14 cellular contexts compared by ENCODE assay signal in genomic region chr17:34299918-34300600, GRCh38. TPM values are rescaled to one million over a fixed set of nuclear protein-coding genes. Genes with fewer than 3 reads are reported as not detected.
A peak's percentile ranks its signal among the peaks of the same experiment; 100 is the strongest.
DNase-seq lines count a peak whose midpoint lies in the region; ATAC-seq and TF ChIP-seq lines count a peak whose summit lies in the region.
"Had no signal": no experiment of that assay in that cellular context is flagged by ENCODE, and none has a peak within 500 bp of the region (broad histone marks: within the 10 kb centered on the region; RNA-seq: fewer than 3 reads in every experiment).

No MANE protein-coding gene starts in this region.

- H3K14ac ChIP-seq in IMR-90 (replicated peaks; ENCODE audit: low read depth, low read length) = peak overlapping the region; percentile 30; the same call in 1 of the 2 replicates

- H3K9ac ChIP-seq in IMR-90 (ENCODE audit: low read depth, low read length) = no peak overlapping the region
- H3K9ac ChIP-seq in SK-N-SH = no peak overlapping the region
- H3K9ac ChIP-seq in smooth muscle cell (ENCODE audit: low read depth) = no peak overlapping the region

- intact Hi-C loops in IMR-90 (cut with micrococcal nuclease) = loop anchor here (1.0 kb wide), 1 partner anchor 45 kb away; the partner anchor contains the start of gene CCL2

- H3K27me3 ChIP-seq in IMR-90 (ENCODE audit: control insufficient read depth, insufficient read depth, low read length) (no peaks in the 10 kb centered on the region), SK-N-SH (ENCODE audit: insufficient read depth) (no peaks in the 10 kb centered on the region), smooth muscle cell (ENCODE audit: low read depth) (no peaks in the 10 kb centered on the region), gastroesophageal sphincter (no peaks in the 10 kb centered on the region)

- WGBS in IMR-90 (ENCODE audit: extremely low coverage in 2 of 2, insufficient read length in 1 of 2), 2 experiments = 92% methylated on average over 2 of the region's 4 CpGs; no CpG with 5 or more reads in 1 of the 2 experiments
- WGBS in SK-N-SH (ENCODE audit: low lambda C conversion rate) = 67% methylated on average over 4 of the region's 4 CpGs
- WGBS in smooth muscle cell (ENCODE audit: low lambda C conversion rate) = 36% methylated on average over 4 of the region's 4 CpGs
- 60 to 68% methylated on average over 4 of the region's 4 CpGs for WGBS in gastroesophageal sphincter (ENCODE audit: low coverage in 1 of 2), 2 donors

- peak overlapping the region; percentile 96 for H2BK5ac ChIP-seq in IMR-90 (ENCODE audit: low read depth, low read length, poor library complexity, severe bottlenecking)

- no peak overlapping the region for H3K27ac Mint-ChIP-seq in activated naive CD4-positive, alpha-beta T cell treated with anti-CD3 and anti-CD28 coated beads, Interleukin-2, amount 10 ng/mL, durations not matched to agents 7 days and 5 days
- H3K27ac Mint-ChIP-seq: effector memory CD8-positive, alpha-beta T cell had no signal

- H3K4me3 Mint-ChIP-seq in activated naive CD4-positive, alpha-beta T cell treated with anti-CD3 and anti-CD28 coated beads, Interleukin-2, amount 10 ng/mL, durations not matched to agents 7 days and 5 days = no peak overlapping the region
- H3K4me3 Mint-ChIP-seq: effector memory CD8-positive, alpha-beta T cell had no signal

- peaks cover 12% of the 10 kb centered on the region for H3F3A ChIP-seq in SK-N-SH (replicated peaks; ENCODE audit: insufficient read depth)
- peaks cover 10% of the 10 kb centered on the region for H3F3A ChIP-seq in smooth muscle cell (ENCODE audit: low read depth)

- H4K8ac ChIP-seq in IMR-90 (ENCODE audit: low read depth in 2 of 2, low read length in 2 of 2) = peak overlapping the region in 1 of 2 experiments; percentile 77

- H3K9me3 ChIP-seq in IMR-90 (ENCODE audit: control insufficient read depth, insufficient read depth, low read length) (no peaks in the 10 kb centered on the region), SK-N-SH (no peaks in the 10 kb centered on the region), smooth muscle cell (replicated peaks; ENCODE audit: low read depth) (no peaks in the 10 kb centered on the region), gastroesophageal sphincter (no peaks in the 10 kb centered on the region)
- H3K9me3 ChIP-seq: prostate gland had no signal

- H2AK9ac ChIP-seq in IMR-90 (replicated peaks; ENCODE audit: low read depth, low read length, poor library complexity) = no peak overlapping the region

- H4K5ac ChIP-seq in IMR-90 (ENCODE audit: low read depth, low read length) = peak overlapping the region; percentile 22; the same call in 1 of the 2 replicates

- peak overlapping the region; percentile 68 for H3K4ac ChIP-seq in IMR-90 (ENCODE audit: low read depth, low read length)

- H2BK20ac ChIP-seq in IMR-90 (ENCODE audit: low read depth, low read length) = peak overlapping the region; percentile 67

- peak; percentile 79 for ATAC-seq in IMR-90 (ENCODE audit: low read depth)
- ATAC-seq in gastroesophageal sphincter = no peak
- ATAC-seq in HG02852 (IDR thresholded peaks at IDR 0.05; ENCODE audit: unreplicated experiment) = no peak
- ATAC-seq: effector memory CD8-positive, alpha-beta T cell had no signal

- TF ChIP-seq RAD21 in IMR-90 (IDR thresholded peaks at IDR 0.05; ENCODE audit: low read length) (no peak), SK-N-SH (IDR thresholded peaks at IDR 0.05; ENCODE audit: low read length) (no peak)

- peak overlapping the region; percentile 49; the same call in 1 of the 2 replicates for H3K4me2 ChIP-seq in IMR-90 (ENCODE audit: low read depth, low read length)
- H3K4me2 ChIP-seq in SK-N-SH = peak overlapping the region; percentile 8; the same call in 1 of the 2 replicates
- H3K4me2 ChIP-seq in smooth muscle cell = peak overlapping the region; percentile 5

- no peak overlapping the region; the same call in 2 of the 3 replicates for H2BK15ac ChIP-seq in IMR-90 (ENCODE audit: low read depth, low read length)

- no peak for TF ChIP-seq EP300 in SK-N-SH (IDR thresholded peaks at IDR 0.05; ENCODE audit: borderline replicate concordance in 1 of 2, low read depth in 1 of 2, low read length in 1 of 2)
- no peak for TF ChIP-seq EP300 in gastroesophageal sphincter (IDR thresholded peaks at IDR 0.05)

- H2BK120ac ChIP-seq in IMR-90 (ENCODE audit: low read depth, low read length) = peak overlapping the region; percentile 89

- no TSS peak for BruUV-seq in IMR-90 (replicated peaks; lab: Mats Ljungman, UMichigan)

- H3K9me2 ChIP-seq in SK-N-SH = no peaks in the 10 kb centered on the region

- CTCF ChIA-PET in IMR-90 (lab: Yijun Ruan, JAX) = interaction anchor here (1.0 to 2.4 kb wide), 5 partner anchors 24 to 99 kb away, joined by 3 to 9 read pairs (median 4); no protein-coding TSS in a partner anchor
- CTCF ChIA-PET in SK-N-SH (lab: Yijun Ruan, JAX) = interaction anchor here (0.7 to 1.2 kb wide), 2 partner anchors 61 to 100 kb away, joined by 3 to 4 read pairs; no protein-coding TSS in a partner anchor
- CTCF ChIA-PET in activated naive CD4-positive, alpha-beta T cell treated with anti-CD3 and anti-CD28 coated beads, Interleukin-2, amount 10 ng/mL, durations not matched to agents 7 days and 5 days (lab: Charles Lee) = interaction anchor here (5.4 kb wide), 1 partner anchor 61 kb away, joined by 26 read pairs; no protein-coding TSS in a partner anchor

- DNase-seq in IMR-90 (peak; percentile 84), SK-N-SH (no peak), fibroblast of peridontal ligament (ENCODE audit: extremely low read depth) (peak; percentile 43), smooth muscle cell (lab: John Stamatoyannopoulos, UW; ENCODE audit: unreplicated experiment) (no peak)
- DNase-seq in activated naive CD4-positive, alpha-beta T cell treated with anti-CD3 and anti-CD28 coated beads, Interleukin-2, amount 10 ng/mL, durations not matched to agents 7 days and 5 days = no peak
- DNase-seq: activated T-cell treated with anti-CD3 and anti-CD28 coated beads for 4 hours; amniotic stem cell; Calu3; effector memory CD8-positive, alpha-beta T cell; NCI-H345 had no signal

- in situ Hi-C loops in IMR-90 (cut with MboI; ENCODE audit: low sequenced_read_pairs) = no loop called here

- no peaks in the 10 kb centered on the region for H3K79me2 ChIP-seq in SK-N-SH (ENCODE audit: insufficient read depth)
- H3K79me2 ChIP-seq in smooth muscle cell (ENCODE audit: low read depth) = no peaks in the 10 kb centered on the region

- H3K79me1 ChIP-seq in IMR-90 (ENCODE audit: low read depth in 1 of 2, low read length in 2 of 2) = no peaks in the 10 kb centered on the region

- peaks cover 14% of the 10 kb centered on the region for H3K9me1 ChIP-seq in IMR-90 (ENCODE audit: insufficient read depth, low read length)

- no peak overlapping the region for H2AK5ac ChIP-seq in IMR-90 (ENCODE audit: low read depth, low read length)

- H2AFZ ChIP-seq in IMR-90 (replicated peaks; ENCODE audit: low read length, poor library complexity) (no peak overlapping the region), SK-N-SH (ENCODE audit: low read depth) (no peak overlapping the region), smooth muscle cell (ENCODE audit: low read depth) (no peak overlapping the region)

- peaks cover 3% of the 10 kb centered on the region for H3K9me3 Mint-ChIP-seq in activated naive CD4-positive, alpha-beta T cell treated with anti-CD3 and anti-CD28 coated beads, Interleukin-2, amount 10 ng/mL, durations not matched to agents 7 days and 5 days
- H3K9me3 Mint-ChIP-seq: effector memory CD8-positive, alpha-beta T cell had no signal

- H3K23ac ChIP-seq in IMR-90 (ENCODE audit: low read depth, low read length) = no peak overlapping the region; the same call in 1 of the 2 replicates

- H3K4me3 ChIP-seq in IMR-90 (ENCODE audit: insufficient read depth, low read depth, low read length) (no peak overlapping the region), SK-N-SH (ENCODE audit: low read depth in 2 of 2, low read length in 1 of 2) (no peak overlapping the region), smooth muscle cell (no peak overlapping the region), gastroesophageal sphincter (no peak overlapping the region)
- H3K4me3 ChIP-seq: prostate gland had no signal

- no peaks in the 10 kb centered on the region for H3K36me3 Mint-ChIP-seq in activated naive CD4-positive, alpha-beta T cell treated with anti-CD3 and anti-CD28 coated beads, Interleukin-2, amount 10 ng/mL, durations not matched to agents 7 days and 5 days

- H3K36me3 ChIP-seq in IMR-90 (ENCODE audit: control insufficient read depth, insufficient read depth, low read length) (no peaks in the 10 kb centered on the region), SK-N-SH (replicated peaks in 1 of 2; ENCODE audit: control insufficient read depth in 1 of 2, insufficient read depth in 2 of 2, low read length in 1 of 2) (no peaks in the 10 kb centered on the region), smooth muscle cell (ENCODE audit: low read depth) (no peaks in the 10 kb centered on the region), gastroesophageal sphincter (no peaks in the 10 kb centered on the region)
- H3K36me3 ChIP-seq: prostate gland had no signal

- POLR2A ChIA-PET in IMR-90 (lab: Charles Lee; ENCODE audit: unreplicated experiment) = no interaction called here
- POLR2A ChIA-PET in SK-N-SH (lab: Yijun Ruan, JAX) = no interaction called here

- no peaks in the 10 kb centered on the region for H3K4me1 Mint-ChIP-seq in activated naive CD4-positive, alpha-beta T cell treated with anti-CD3 and anti-CD28 coated beads, Interleukin-2, amount 10 ng/mL, durations not matched to agents 7 days and 5 days

- no peak for TF ChIP-seq CTCF in IMR-90 (conservative IDR thresholded peaks at IDR 0.05; ENCODE audit: low read depth, low read length)
- TF ChIP-seq CTCF in SK-N-SH (IDR thresholded peaks at IDR 0.05) = no peak
- no peak for TF ChIP-seq CTCF in smooth muscle cell (IDR thresholded peaks at IDR 0.05; ENCODE audit: borderline replicate concordance, insufficient read depth, poor library complexity, severe bottlenecking)
- no peak for TF ChIP-seq CTCF in gastroesophageal sphincter (IDR thresholded peaks at IDR 0.05)

- peaks cover 8% of the 10 kb centered on the region for H3K27me3 Mint-ChIP-seq in activated naive CD4-positive, alpha-beta T cell treated with anti-CD3 and anti-CD28 coated beads, Interleukin-2, amount 10 ng/mL, durations not matched to agents 7 days and 5 days

- H4K91ac ChIP-seq in IMR-90 (ENCODE audit: insufficient read depth, low read depth, low read length) = peak overlapping the region; percentile 45; the same call in 1 of the 2 replicates

- H3K18ac ChIP-seq in IMR-90 (ENCODE audit: low read depth, low read length) = peak overlapping the region; percentile 65; the same call in 1 of the 2 replicates

- no peaks in the 10 kb centered on the region for H4K20me1 ChIP-seq in IMR-90 (ENCODE audit: insufficient read depth, low read length)
- H4K20me1 ChIP-seq in SK-N-SH (ENCODE audit: insufficient read depth) = no peaks in the 10 kb centered on the region
- no peaks in the 10 kb centered on the region for H4K20me1 ChIP-seq in smooth muscle cell (ENCODE audit: low read depth)

- H3K4me1 ChIP-seq in IMR-90 (ENCODE audit: control insufficient read depth, insufficient read depth, low read length) = peaks cover 21% of the 10 kb centered on the region
- peaks cover 0 to 20% of the 10 kb centered on the region in 2 experiments; a peak in 2 of 4 replicates for H3K4me1 ChIP-seq in SK-N-SH (ENCODE audit: control insufficient read depth in 1 of 2, insufficient read depth in 2 of 2, low read depth in 1 of 2, low read length in 1 of 2)
- H3K4me1 ChIP-seq in smooth muscle cell (ENCODE audit: low read depth) = peaks cover 4% of the 10 kb centered on the region
- peaks cover 0 to 11% (median 10%) of the 10 kb centered on the region in 3 donors for H3K4me1 ChIP-seq in gastroesophageal sphincter
- H3K4me1 ChIP-seq: prostate gland had no signal

- dilution Hi-C loops in IMR-90 (cut with HindIII; ENCODE audit: low sequenced_read_pairs, unreplicated experiment) = no loop called here

- H3K27ac ChIP-seq in IMR-90 (ENCODE audit: insufficient read depth, low read length) (peak overlapping the region; percentile 65; the same call in 1 of the 2 replicates), SK-N-SH (ENCODE audit: low read depth in 2 of 2, low read length in 1 of 2) (peak overlapping the region in 1 of 2 experiments; percentile 38; a peak in 3 of 4 replicates), smooth muscle cell (ENCODE audit: low read depth) (peak overlapping the region; percentile 79), gastroesophageal sphincter (peak overlapping the region in 2 of 4 donors; percentile 22 to 57)
- H3K27ac ChIP-seq: prostate gland had no signal

- peak overlapping the region; percentile 59 for H3K56ac ChIP-seq in IMR-90 (ENCODE audit: extremely low read depth, insufficient read depth, low read length)

- TF ChIP-seq POLR2A in IMR-90 (IDR thresholded peaks at IDR 0.05; ENCODE audit: low read depth, low read length) = no peak
- TF ChIP-seq POLR2A in gastroesophageal sphincter (IDR thresholded peaks at IDR 0.05) = no peak

RNA-seq across cellular contexts. Expression of gene CCL11, which starts 14.5 kb away (rescaled TPM):
- total RNA-seq in IMR-90 (2012; rRNA removed) (not detected in 2 replicates), smooth muscle cell (not detected in 2 replicates), gastroesophageal sphincter (1 to 10 TPM; 2.0 to 4.5 (median 2.7) TPM)
- polyA plus RNA-seq in IMR-90 (2012; rRNA removed) (not detected in 2 replicates), SK-N-SH (2012; rRNA removed) (not detected in 2 replicates), smooth muscle cell (not detected in 2 replicates)
- not detected in 2 replicates for polyA plus RNA-seq in IMR-90 (2012; cell fraction: cytosol; rRNA removed)
- polyA plus RNA-seq in IMR-90 (2012; cell fraction: nucleus; rRNA removed; ENCODE audit: low replicate concordance) = not detected in 2 replicates
- not detected in 2 replicates for polyA plus RNA-seq in SK-N-SH (2012; cell fraction: cytosol; rRNA removed)
- not detected in 2 replicates for polyA plus RNA-seq in SK-N-SH (2012; cell fraction: nucleus; rRNA removed)
- total RNA-seq: Calu3 had no signal

RNA-seq across cellular contexts. Expression of gene CCL8, which starts 19.2 kb away (rescaled TPM):
- not detected in 2 replicates for total RNA-seq in IMR-90 (2012; rRNA removed)
- polyA plus RNA-seq in IMR-90 (2012; rRNA removed) = not detected in 2 replicates
- not detected in 2 replicates for polyA plus RNA-seq in IMR-90 (2012; cell fraction: cytosol; rRNA removed)
- not detected in 2 replicates for polyA plus RNA-seq in IMR-90 (2012; cell fraction: nucleus; rRNA removed; ENCODE audit: low replicate concordance)
- polyA plus RNA-seq in SK-N-SH (2012; rRNA removed) = not detected in 2 replicates
- not detected in 2 replicates for polyA plus RNA-seq in SK-N-SH (2012; cell fraction: cytosol; rRNA removed)
- not detected in 2 replicates for polyA plus RNA-seq in SK-N-SH (2012; cell fraction: nucleus; rRNA removed)
- not detected in 2 replicates for total RNA-seq in smooth muscle cell
- not detected in 2 replicates for polyA plus RNA-seq in smooth muscle cell
- total RNA-seq in gastroesophageal sphincter = under 1 TPM in 2 of 4 donors, not detected in 2; 0.27 to 0.81 TPM
- total RNA-seq: Calu3, prostate gland had no signal

RNA-seq across cellular contexts. Expression of gene CCL7, which starts 30.0 kb away (rescaled TPM):
- total RNA-seq in IMR-90 (2012; rRNA removed) (0.18 and 0.28 TPM in 2 replicates), smooth muscle cell (0.31 and 0.36 TPM in 2 replicates), gastroesophageal sphincter (1 to 10 TPM in 1 of 4 donors, not detected in 3; 2.2 TPM)
- polyA plus RNA-seq in IMR-90 (2012; rRNA removed) (0.24 and 0.58 TPM in 2 replicates), SK-N-SH (2012; rRNA removed) (0.50 and 0.72 TPM in 2 replicates), smooth muscle cell (0.27 and 0.74 TPM in 2 replicates)
- polyA plus RNA-seq in IMR-90 (2012; cell fraction: cytosol; rRNA removed) = 0.15 and 0.27 TPM in 2 replicates
- not detected in 2 replicates for polyA plus RNA-seq in IMR-90 (2012; cell fraction: nucleus; rRNA removed; ENCODE audit: low replicate concordance)
- 0.89 and 0.94 TPM in 2 replicates for polyA plus RNA-seq in SK-N-SH (2012; cell fraction: cytosol; rRNA removed)
- polyA plus RNA-seq in SK-N-SH (2012; cell fraction: nucleus; rRNA removed) = 0.38 and 0.59 TPM in 2 replicates
- total RNA-seq: Calu3, mucosa of gallbladder, prostate gland had no signal

RNA-seq across cellular contexts. Expression of gene CCL2, which starts 45.0 kb away (rescaled TPM):
- total RNA-seq in IMR-90 (2012; rRNA removed) (126 and 206 TPM in 2 replicates), smooth muscle cell (15.6 and 33.2 TPM in 2 replicates), gastroesophageal sphincter (100 to 1,000 TPM in 1 of 4 donors, 10 to 100 TPM in 2, 1 to 10 TPM in 1; 5.0 to 121 (median 20.9) TPM)
- polyA plus RNA-seq in IMR-90 (2012; rRNA removed) (85.9 and 103 TPM in 2 replicates), SK-N-SH (2012; rRNA removed) (210 and 296 TPM in 2 replicates), smooth muscle cell (36.5 and 38.9 TPM in 2 replicates)
- 67.4 and 73.1 TPM in 2 replicates for polyA plus RNA-seq in IMR-90 (2012; cell fraction: cytosol; rRNA removed)
- polyA plus RNA-seq in IMR-90 (2012; cell fraction: nucleus; rRNA removed; ENCODE audit: low replicate concordance) = 22.7 and 55.8 TPM in 2 replicates
- polyA plus RNA-seq in SK-N-SH (2012; cell fraction: cytosol; rRNA removed) = 243 and 263 TPM in 2 replicates
- polyA plus RNA-seq in SK-N-SH (2012; cell fraction: nucleus; rRNA removed) = 186 and 278 TPM in 2 replicates

RNA-seq across cellular contexts. Expression of gene CCL13, which starts 56.2 kb away (rescaled TPM):
- 0.18 TPM in 1 of 2 replicates, not detected in the other for total RNA-seq in IMR-90 (2012; rRNA removed)
- not detected in 2 replicates for polyA plus RNA-seq in IMR-90 (2012; rRNA removed)
- not detected in 2 replicates for polyA plus RNA-seq in IMR-90 (2012; cell fraction: cytosol; rRNA removed)
- polyA plus RNA-seq in IMR-90 (2012; cell fraction: nucleus; rRNA removed; ENCODE audit: low replicate concordance) = not detected in 2 replicates
- polyA plus RNA-seq in SK-N-SH (2012; rRNA removed) = not detected in 2 replicates
- not detected in 2 replicates for polyA plus RNA-seq in SK-N-SH (2012; cell fraction: cytosol; rRNA removed)
- not detected in 2 replicates for polyA plus RNA-seq in SK-N-SH (2012; cell fraction: nucleus; rRNA removed)
- total RNA-seq in smooth muscle cell = not detected in 2 replicates
- not detected in 2 replicates for polyA plus RNA-seq in smooth muscle cell
- total RNA-seq in gastroesophageal sphincter = 1 to 10 TPM in 3 of 4 donors, not detected in 1; 1.7 to 4.3 (median 2.3) TPM
- total RNA-seq: Calu3, prostate gland had no signal

Comparison
In these comparisons a context has a peak if more than half of its experiments do, and no peak if none do; other contexts are left out.
1. DNase-seq: peak in IMR-90 (single experiment) and fibroblast of peridontal ligament (single experiment); none in SK-N-SH (single experiment), smooth muscle cell (single experiment) and activated naive CD4-positive, alpha-beta T cell treated with anti-CD3 and anti-CD28 coated beads, Interleukin-2, amount 10 ng/mL, durations not matched to agents 7 days and 5 days (single experiment).
2. Peak in every context shown above with its lines, with median percentiles within 50 percentile points of each other: H3K4me2 ChIP-seq.